In genomic region chr1:175152006-175152652, GRCh38 we compare ENCODE assay signal across 9 cellular contexts. TPM values are rescaled to one million over a fixed set of nuclear protein-coding genes. Genes with fewer than 3 reads are reported as not detected.
DNase-seq lines count a peak whose midpoint lies in the region; ATAC-seq, FAIRE-seq and TF ChIP-seq lines count a peak whose summit lies in the region.
"Had no signal": no experiment of that assay in that cellular context is flagged by ENCODE, and none has a peak within 500 bp of the region (broad histone marks: within the 10 kb centered on the region; RNA-seq: fewer than 3 reads in every experiment).

No MANE protein-coding gene starts in this region.

- peak; percentile 46 for DNase-seq in NCI-H1436 (lab: John Stamatoyannopoulos, UW)
- no peak for DNase-seq in NCI-H1436 treated with DMSO at 0.1 percent for 48 hours (lab: John Stamatoyannopoulos, UW)
- DNase-seq in T follicular helper cell (ENCODE audit: low read depth) = peak; percentile 53
- DNase-seq in adipocyte (ENCODE audit: low read depth) = peak; percentile 76
- peak; percentile 57 for DNase-seq in hepatic stellate cell (ENCODE audit: low spot score)
- peak; percentile 58 for DNase-seq in small intestine

- H3K9me3 ChIP-seq in Loucy (ENCODE audit: insufficient read depth, low read depth, low read length) (no peaks in the 10 kb centered on the region), adipocyte (ENCODE audit: control insufficient read depth, low read length) (no peaks in the 10 kb centered on the region), small intestine (ENCODE audit: control insufficient read depth, low read depth) (no peaks in the 10 kb centered on the region)
- H3K9me3 ChIP-seq: BLaER1 treated with 17β-estradiol and CSF1 and Interleukin-3, amounts not matched to agents 10 nM and 100 nM had no signal

- H3K4me3 ChIP-seq in Loucy (ENCODE audit: low read length, poor library complexity, severe bottlenecking) (no peak overlapping the region), adipocyte (ENCODE audit: low read length) (no peak overlapping the region), small intestine (ENCODE audit: low read depth in 1 of 2, low read length in 2 of 2) (no peak overlapping the region)
- H3K4me3 ChIP-seq: BLaER1 treated with 17β-estradiol and CSF1 and Interleukin-3, amounts not matched to agents 10 nM and 100 nM had no signal

- 3 to 7% (median 3%) methylated on average over 13 to 15 of the region's 15 CpGs for WGBS in small intestine, 3 donors

- H3K4me1 ChIP-seq in Loucy (ENCODE audit: insufficient read depth, low read length, poor library complexity, severe bottlenecking) (peaks cover 5% of the 10 kb centered on the region), adipocyte (ENCODE audit: control insufficient read depth, insufficient read depth, low read length) (peaks cover 15% of the 10 kb centered on the region), small intestine (ENCODE audit: control insufficient read depth in 2 of 2, insufficient read depth in 1 of 2, low read depth in 1 of 2, low read length in 1 of 2) (no peaks in the 10 kb centered on the region)

- no peak overlapping the region for H3K4me2 ChIP-seq in Loucy (ENCODE audit: low read depth, low read length, poor library complexity, severe bottlenecking)

- H3K9me2 ChIP-seq in Loucy (replicated peaks; ENCODE audit: low read depth, low read length) = no peaks in the 10 kb centered on the region

- ATAC-seq in HG02884 (IDR thresholded peaks at IDR 0.05; ENCODE audit: unreplicated experiment) = no peak

- TF ChIP-seq CTCF in Loucy (conservative IDR thresholded peaks at IDR 0.05; ENCODE audit: low read length) = peak; percentile 92

- H3K79me2 ChIP-seq in Loucy (ENCODE audit: insufficient read depth, low read length) = no peaks in the 10 kb centered on the region

- no peaks in the 10 kb centered on the region for H4K20me1 ChIP-seq in Loucy (ENCODE audit: insufficient read depth, low read length, poor library complexity, severe bottlenecking)
- H4K20me1 ChIP-seq: BLaER1 treated with 17β-estradiol and CSF1 and Interleukin-3, amounts not matched to agents 10 nM and 100 nM had no signal

- H3K27me3 ChIP-seq in Loucy (ENCODE audit: insufficient read depth, low read length, poor library complexity, severe bottlenecking) (no peaks in the 10 kb centered on the region), adipocyte (replicated peaks; ENCODE audit: control insufficient read depth, insufficient read depth, low read length) (peaks cover 17% of the 10 kb centered on the region), small intestine (ENCODE audit: control insufficient read depth in 2 of 2, insufficient read depth in 2 of 2, low read length in 2 of 2) (no peaks in the 10 kb centered on the region)
- H3K27me3 ChIP-seq: BLaER1 treated with 17β-estradiol and CSF1 and Interleukin-3, amounts not matched to agents 10 nM and 100 nM had no signal

- no peaks in the 10 kb centered on the region for H3F3A ChIP-seq in Loucy (ENCODE audit: low read depth)

- H3K36me3 ChIP-seq in Loucy (ENCODE audit: insufficient read depth, low read length) (no peaks in the 10 kb centered on the region), adipocyte (ENCODE audit: control insufficient read depth, insufficient read depth, low read length, severe bottlenecking) (no peaks in the 10 kb centered on the region), small intestine (ENCODE audit: control insufficient read depth in 2 of 2, insufficient read depth in 2 of 2, low read length in 2 of 2) (no peaks in the 10 kb centered on the region)
- H3K36me3 ChIP-seq: BLaER1 treated with 17β-estradiol and CSF1 and Interleukin-3, amounts not matched to agents 10 nM and 100 nM had no signal

- H3K27ac ChIP-seq in small intestine (ENCODE audit: low read depth in 1 of 2, low read length in 1 of 2) = no peak overlapping the region
- H3K27ac ChIP-seq: BLaER1 treated with 17β-estradiol and CSF1 and Interleukin-3, amounts not matched to agents 10 nM and 100 nM had no signal

- no peak overlapping the region for H2AFZ ChIP-seq in Loucy (ENCODE audit: low read length)

- no peak for FAIRE-seq in small intestine (lab: Jason Lieb, UNC)

- no peak overlapping the region for H3K9ac ChIP-seq in Loucy (ENCODE audit: low read depth, low read length, poor library complexity, severe bottlenecking)
- H3K9ac ChIP-seq in adipocyte (ENCODE audit: low read length) = no peak overlapping the region

RNA-seq across cellular contexts. Expression of gene KIAA0040, which starts 40.4 kb away (rescaled TPM):
- 10 to 100 TPM in 1 of 3 donors, 1 to 10 TPM in 2; 5.4 to 15.2 (median 6.8) TPM for polyA plus RNA-seq in small intestine
